In genomic region chr4:75513529-75514130, GRCh38 we compare ENCODE assay signal across 7 cellular contexts. TPM values are rescaled to one million over a fixed set of nuclear protein-coding genes. Genes with fewer than 3 reads are reported as not detected.
DNase-seq lines count a peak whose midpoint lies in the region; ATAC-seq and TF ChIP-seq lines count a peak whose summit lies in the region.

No MANE protein-coding gene starts in this region.

- no peaks in the 10 kb centered on the region for H3K9me3 ChIP-seq in PC-9 (ENCODE audit: insufficient read depth, low read depth)

- H3K4me3 ChIP-seq in PC-9 (peak overlapping the region; percentile 95), fibroblast of pulmonary artery (replicated peaks; ENCODE audit: low read depth, low read length) (peak overlapping the region; percentile 92)

- peaks cover 10% of the 10 kb centered on the region; the same call in 1 of the 2 replicates for H3K36me3 ChIP-seq in PC-9 (ENCODE audit: low read depth)

- H3F3A ChIP-seq in PC-9 (ENCODE audit: insufficient read depth, low read depth), result peaks cover 8% of the 10 kb centered on the region; the same call in 1 of the 2 replicates

- H2AFZ ChIP-seq in PC-9, result peak overlapping the region; percentile 100

- peak overlapping the region; percentile 96 for H3K4me2 ChIP-seq in PC-9

- POLR2A ChIA-PET in PC-9 (lab: Charles Lee; ENCODE audit: unreplicated experiment), result interaction anchor here (0.6 kb wide), 1 partner anchor 48 kb away, joined by 4 read pairs; no protein-coding TSS in a partner anchor

- no peaks in the 10 kb centered on the region for H3K9me2 ChIP-seq in PC-9 (ENCODE audit: insufficient read depth)

- ATAC-seq in GM21717 (IDR thresholded peaks at IDR 0.05; ENCODE audit: unreplicated experiment), result peak; percentile 1
- ATAC-seq in GM19351 (IDR thresholded peaks at IDR 0.05; ENCODE audit: unreplicated experiment), result no peak
- ATAC-seq in GM19467 (IDR thresholded peaks at IDR 0.05; ENCODE audit: unreplicated experiment), result no peak
- ATAC-seq in HG02870 (IDR thresholded peaks at IDR 0.05; ENCODE audit: unreplicated experiment), result no peak

- no TSS peak for BruUV-seq in PC-9 (replicated peaks; lab: Mats Ljungman, UMichigan)

- intact Hi-C loops in PC-9 (cut with micrococcal nuclease; ENCODE audit: unreplicated experiment), result loop anchor here (5.0 kb wide), 1 partner anchor 44 kb away; the partner anchor contains the start of gene ODAPH

- CTCF ChIA-PET in PC-9 (lab: Charles Lee), result no interaction called here

- DNase-seq in PC-9, result no peak
- DNase-seq in fibroblast of pulmonary artery (ENCODE audit: low read depth), result peak; percentile 14
- peak; percentile 42 for DNase-seq in putamen (ENCODE audit: low spot score)

- H3K79me2 ChIP-seq in PC-9 (ENCODE audit: low read depth), result peaks cover 61% of the 10 kb centered on the region

- no peak for TF ChIP-seq CTCF in PC-9 (conservative IDR thresholded peaks at IDR 0.05)
- TF ChIP-seq CTCF in fibroblast of pulmonary artery (IDR thresholded peaks at IDR 0.05; ENCODE audit: low read length, missing control alignments), result no peak

- H3K27ac ChIP-seq in PC-9, result peak overlapping the region; percentile 81

- H3K27me3 ChIP-seq in PC-9 (ENCODE audit: insufficient read depth, low read depth), result no peaks in the 10 kb centered on the region

- no peaks in the 10 kb centered on the region for H4K20me1 ChIP-seq in PC-9 (ENCODE audit: insufficient read depth)

- peaks cover 29% of the 10 kb centered on the region for H3K4me1 ChIP-seq in PC-9 (replicated peaks; ENCODE audit: insufficient read depth)

RNA-seq across cellular contexts. Expression of gene RCHY1, which starts 0.6 kb away (rescaled TPM):
- total RNA-seq in PC-9 (2021), result 7.1 and 7.3 TPM in 2 replicates

RNA-seq across cellular contexts. Expression of gene THAP6, which starts 0.6 kb away (rescaled TPM):
- 11.9 and 16.7 TPM in 2 replicates for total RNA-seq in PC-9 (2021)

RNA-seq across cellular contexts. Expression of gene ODAPH, which starts 42.2 kb away (rescaled TPM):
- 0.24 TPM in 1 of 2 replicates, not detected in the other for total RNA-seq in PC-9 (2021)

Comparison
In these comparisons a context has a peak if more than half of its experiments do, and no peak if none do; other contexts are left out.
1. DNase-seq: peak in fibroblast of pulmonary artery (single experiment) and putamen (single experiment); none in PC-9 (0 of 2).